Comparison of ENCODE assay signal across 8 cellular contexts in the genomic region with DNA sequence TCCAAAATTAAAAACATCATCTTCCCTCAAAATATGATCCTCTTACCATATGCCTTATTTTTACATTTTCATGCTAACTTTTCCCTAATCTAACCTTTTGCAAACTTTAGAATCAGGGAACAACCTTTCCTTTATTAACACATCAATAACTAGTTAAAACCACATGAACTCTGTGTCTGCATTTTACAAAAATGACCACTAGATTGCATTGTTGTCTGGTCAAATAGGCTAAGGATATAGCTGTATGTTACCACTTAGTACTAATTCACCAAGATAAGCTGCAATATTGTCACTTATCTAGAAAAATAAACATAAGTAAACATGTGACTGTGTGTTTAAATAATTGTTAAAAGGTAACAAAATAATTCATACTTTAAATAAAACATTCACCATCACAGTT.
A peak's percentile ranks its signal among the peaks of the same experiment; 100 is the strongest.
DNase-seq lines count a peak whose midpoint lies in the region; ATAC-seq and TF ChIP-seq lines count a peak whose summit lies in the region.

No MANE protein-coding gene starts in this region.

- BruUV-seq in PC-3 (replicated peaks; lab: Mats Ljungman, UMichigan), result no TSS peak

- no peaks in the 10 kb centered on the region for H4K20me1 ChIP-seq in PC-3 (ENCODE audit: low read length)

- H3K4me3 ChIP-seq in AG04450 (ENCODE audit: low read depth, low read length) (no peak overlapping the region), PC-3 (ENCODE audit: low read length) (no peak overlapping the region), fibroblast of villous mesenchyme (ENCODE audit: low read depth, low read length) (no peak overlapping the region)

- no peaks in the 10 kb centered on the region for H3F3A ChIP-seq in PC-3 (ENCODE audit: low read length, unreplicated experiment)

- ATAC-seq in GM18867 (IDR thresholded peaks at IDR 0.05; ENCODE audit: unreplicated experiment) (peak; percentile 50), PC-3 (peak; percentile 64), HG02588 (IDR thresholded peaks at IDR 0.05; ENCODE audit: unreplicated experiment) (no peak), GM19324 (IDR thresholded peaks at IDR 0.05; ENCODE audit: low FRiP score, unreplicated experiment) (no peak)

- H3K9me3 ChIP-seq in AG04450 (ENCODE audit: control insufficient read depth, insufficient read depth, low read length) (no peaks in the 10 kb centered on the region), PC-3 (ENCODE audit: low read length) (no peaks in the 10 kb centered on the region)

- peaks cover 6% of the 10 kb centered on the region; the same call in 1 of the 2 replicates for H3K36me3 ChIP-seq in PC-3 (ENCODE audit: low read depth, low read length)

- no peak overlapping the region for H2AFZ ChIP-seq in PC-3 (ENCODE audit: low read length)

- intact Hi-C loops in PC-3 (cut with micrococcal nuclease), result loop anchor here (1.0 to 2.0 kb wide), 3 partner anchors 176 to 231 kb away; a partner anchor contains a TSS

- CTCF ChIA-PET in AG04450 (lab: Charles Lee) (interaction anchor here (0.6 to 3.5 kb wide), 6 partner anchors 78 to 234 kb away, joined by 3 to 18 read pairs (median 6); a partner anchor contains a TSS), PC-3 (lab: Charles Lee) (interaction anchor here (0.6 to 1.0 kb wide), 3 partner anchors 52 to 222 kb away, joined by 3 to 6 read pairs (median 3); no protein-coding TSS in a partner anchor)

- TF ChIP-seq CTCF in AG04450 (IDR thresholded peaks at IDR 0.05; ENCODE audit: low read depth, low read length), result peak; percentile 34
- TF ChIP-seq CTCF in PC-3 (conservative IDR thresholded peaks at IDR 0.05; ENCODE audit: low read depth, low read length), result peak; percentile 56
- TF ChIP-seq CTCF in fibroblast of villous mesenchyme (IDR thresholded peaks at IDR 0.05; ENCODE audit: insufficient read depth, low read depth, low read length), result peak; percentile 31

- POLR2A ChIA-PET in AG04450 (lab: Yijun Ruan, JAX), result interaction anchor here (0.6 kb wide), 1 partner anchor 43 kb away, joined by 3 read pairs; no protein-coding TSS in a partner anchor
- POLR2A ChIA-PET in PC-3 (lab: Charles Lee; ENCODE audit: unreplicated experiment), result no interaction called here

- no peaks in the 10 kb centered on the region for H3K79me2 ChIP-seq in PC-3 (ENCODE audit: low read length)

- H3K27me3 ChIP-seq in AG04450 (ENCODE audit: control insufficient read depth, insufficient read depth, low read length), result no peaks in the 10 kb centered on the region
- no peaks in the 10 kb centered on the region for H3K27me3 ChIP-seq in PC-3 (ENCODE audit: low read length)

- peaks cover 12% of the 10 kb centered on the region for H3K4me1 ChIP-seq in PC-3 (ENCODE audit: insufficient read depth, low read length)

- no peak overlapping the region for H3K4me2 ChIP-seq in PC-3 (ENCODE audit: low read length)

- H3K9me2 ChIP-seq in PC-3 (replicated peaks; ENCODE audit: low read length), result no peaks in the 10 kb centered on the region

- no peak overlapping the region for H3K27ac ChIP-seq in AG04450 (ENCODE audit: low read depth, low read length)
- no peak overlapping the region for H3K27ac ChIP-seq in PC-3 (ENCODE audit: low read length)

- H3K9ac ChIP-seq in PC-3 (ENCODE audit: low read length), result no peak overlapping the region

- DNase-seq in AG04450 (ENCODE audit: low read depth, low spot score) (no peak), PC-3 (peak; percentile 29), fibroblast of villous mesenchyme (ENCODE audit: low read depth) (peak; percentile 6), T-helper 1 cell (no peak), OCI-M2 (lab: John Stamatoyannopoulos, UW; ENCODE audit: unreplicated experiment) (no peak)

Comparison
In these comparisons a context has a peak if more than half of its experiments do, and no peak if none do; other contexts are left out.
1. DNase-seq: peak in PC-3 (single experiment) and fibroblast of villous mesenchyme (single experiment); none in AG04450 (single experiment), T-helper 1 cell (0 of 5) and OCI-M2 (single experiment).
2. ATAC-seq: peak in GM18867 (single experiment) and PC-3 (single experiment); none in HG02588 (single experiment) and GM19324 (single experiment).
3. Peak in every context shown above with its lines, with median percentiles within 50 percentile points of each other: CTCF ChIP-seq.